Comparison of ENCODE assay signal across 15 cellular contexts in genomic region chr10:80411267-80411668, GRCh38. TPM values are rescaled to one million over a fixed set of nuclear protein-coding genes. Genes with fewer than 3 reads are reported as not detected.
A peak's percentile ranks its signal among the peaks of the same experiment; 100 is the strongest.
DNase-seq lines count a peak whose midpoint lies in the region; ATAC-seq and TF ChIP-seq lines count a peak whose summit lies in the region.
"Had no signal": no experiment of that assay in that cellular context is flagged by ENCODE, and none has a peak within 500 bp of the region (broad histone marks: within the 10 kb centered on the region; RNA-seq: fewer than 3 reads in every experiment).

No MANE protein-coding gene starts in this region.

- H4K20me1 ChIP-seq in BLaER1 treated with 17β-estradiol and CSF1 and Interleukin-3, amounts not matched to agents 10 nM and 100 nM, result peaks cover 0 to 25% (median 5%) of the 10 kb centered on the region in 11 experiments; a peak in 10 of 22 replicates

- H3K36me3 ChIP-seq in BLaER1 treated with 17β-estradiol and CSF1 and Interleukin-3, amounts not matched to agents 10 nM and 100 nM, result peaks cover 0 to 42% (median 7%) of the 10 kb centered on the region in 11 experiments; a peak in 8 of 22 replicates
- no peaks in the 10 kb centered on the region for H3K36me3 ChIP-seq in esophagus squamous epithelium
- no peaks in the 10 kb centered on the region for H3K36me3 ChIP-seq in mucosa of rectum (ENCODE audit: control insufficient read depth in 2 of 2, insufficient read depth in 2 of 2, low read length in 2 of 2)

- no peak overlapping the region for H3K9ac ChIP-seq in BLaER1 treated with 17β-estradiol and CSF1 and Interleukin-3, amounts not matched to agents 10 nM and 100 nM
- peak overlapping the region in 1 of 2 donors; percentile 5 for H3K9ac ChIP-seq in mucosa of rectum (ENCODE audit: low read depth in 1 of 2, low read length in 2 of 2)
- H3K9ac ChIP-seq: KMS-11 had no signal

- ATAC-seq in HG03378 (IDR thresholded peaks at IDR 0.05; ENCODE audit: unreplicated experiment) (no peak), HG02610 (IDR thresholded peaks at IDR 0.05; ENCODE audit: unreplicated experiment) (no peak)
- ATAC-seq: GM23338; natural killer cell treated with Interleukin-12 subunit alpha and Interleukin-12 subunit beta and Interleukin-15 and Interleukin-18, amount 100 ng/mL, for 72 hours; stimulated activated naive CD8-positive, alpha-beta T cell treated with anti-CD3 and anti-CD28 coated beads, Interleukin-15, Interleukin-2, amounts not matched to agents 100 U/mL and 50 U/mL, for 24 hours had no signal

- H3K9me3 ChIP-seq in BLaER1 treated with 17β-estradiol and CSF1 and Interleukin-3, amounts not matched to agents 10 nM and 100 nM (replicated peaks in 1 of 11), result no peaks in the 10 kb centered on the region
- H3K9me3 ChIP-seq in esophagus squamous epithelium (no peaks in the 10 kb centered on the region), mucosa of rectum (ENCODE audit: control insufficient read depth in 2 of 2, low read length in 2 of 2) (no peaks in the 10 kb centered on the region)

- 50% methylated on average over 1 of the region's 2 CpGs; no CpG with 5 or more reads in 1 of the 2 donors for whole genome bisulfite sequencing in esophagus squamous epithelium, 2 donors

- no peaks in the 10 kb centered on the region for H3K27me3 ChIP-seq in BLaER1 treated with 17β-estradiol and CSF1 and Interleukin-3, amounts not matched to agents 10 nM and 100 nM
- no peaks in the 10 kb centered on the region for H3K27me3 ChIP-seq in esophagus squamous epithelium
- no peaks in the 10 kb centered on the region for H3K27me3 ChIP-seq in mucosa of rectum (ENCODE audit: control insufficient read depth in 2 of 2, insufficient read depth in 2 of 2, low read length in 2 of 2)

- H3K27ac ChIP-seq in BLaER1 treated with 17β-estradiol and CSF1 and Interleukin-3, amounts not matched to agents 10 nM and 100 nM, result no peak overlapping the region
- H3K27ac ChIP-seq in esophagus squamous epithelium (peak overlapping the region; percentile 80 to 90 (median 84)), mucosa of rectum (ENCODE audit: low read depth in 2 of 2, low read length in 2 of 2) (peak overlapping the region; percentile 45 to 52)
- H3K27ac ChIP-seq: KMS-11 had no signal

- TF ChIP-seq CTCF in esophagus squamous epithelium (IDR thresholded peaks at IDR 0.05), result no peak

- no peak for TF ChIP-seq POLR2A in esophagus squamous epithelium (IDR thresholded peaks at IDR 0.05)

- H3K4me1 ChIP-seq in BLaER1 treated with 17β-estradiol and CSF1 and Interleukin-3, amounts not matched to agents 10 nM and 100 nM, result peaks cover 57 to 81% (median 68%) of the 10 kb centered on the region in 10 experiments
- H3K4me1 ChIP-seq in esophagus squamous epithelium (peaks cover 62 to 94% (median 72%) of the 10 kb centered on the region in 3 donors), mucosa of rectum (ENCODE audit: control insufficient read depth in 2 of 2, insufficient read depth in 2 of 2, low read length in 2 of 2) (peaks cover 50 to 54% of the 10 kb centered on the region in 2 donors)

- DNase-seq in OCI-M1 (lab: John Stamatoyannopoulos, UW), result peak; percentile 30
- no peak for DNase-seq in esophagus squamous epithelium (lab: John Stamatoyannopoulos, UW)
- DNase-seq in middle frontal gyrus (ENCODE audit: extremely low spot score, low spot score), result no peak
- no peak for DNase-seq in hepatic stellate cell (ENCODE audit: low spot score)
- DNase-seq: activated CD4-positive, alpha-beta T cell treated with anti-CD3 and anti-CD28 coated beads for 4 hours; activated effector memory CD4-positive, alpha-beta T cell treated with anti-CD3 and anti-CD28 coated beads, Interleukin-2, amount 50 U/mL, for 16 hours; NCI-H2227 treated with DMSO at 0.1 percent for 48 hours; stimulated activated naive CD8-positive, alpha-beta T cell treated with anti-CD3 and anti-CD28 coated beads, Interleukin-15, Interleukin-2, amounts not matched to agents 100 U/mL and 50 U/mL, for 24 hours had no signal

- peak overlapping the region; percentile 39 to 98 (median 90); a peak in 21 of 22 replicates for H3K4me2 ChIP-seq in BLaER1 treated with 17β-estradiol and CSF1 and Interleukin-3, amounts not matched to agents 10 nM and 100 nM
- H3K4me2 ChIP-seq: GM23338, KMS-11 had no signal

- H3K4me3 ChIP-seq in BLaER1 treated with 17β-estradiol and CSF1 and Interleukin-3, amounts not matched to agents 10 nM and 100 nM, result no peak overlapping the region
- H3K4me3 ChIP-seq in esophagus squamous epithelium (no peak overlapping the region), mucosa of rectum (ENCODE audit: low read length in 2 of 2) (no peak overlapping the region)
- H3K4me3 ChIP-seq: GM23338 had no signal

- intact Hi-C loops in esophagus squamous epithelium (cut with DNase I), result no loop called here

RNA-seq across cellular contexts. Expression of gene PRXL2A, which starts 2.9 kb away (rescaled TPM):
- 100 to 1,000 TPM in 2 of 4 donors, 10 to 100 TPM in 2; 68.0 to 185 (median 103) TPM for total RNA-seq in esophagus squamous epithelium

RNA-seq across cellular contexts. Expression of gene TSPAN14, which starts 42.8 kb away (rescaled TPM):
- 100 to 1,000 TPM in 2 of 4 donors, 10 to 100 TPM in 2; 66.4 to 118 (median 89.8) TPM for total RNA-seq in esophagus squamous epithelium

RNA-seq across cellular contexts. Expression of gene DYDC2, which starts 54.7 kb away (rescaled TPM):
- under 1 TPM in 1 of 4 donors, not detected in 3; 0.15 TPM for total RNA-seq in esophagus squamous epithelium
- total RNA-seq: natural killer cell treated with Interleukin-12 subunit alpha and Interleukin-12 subunit beta and Interleukin-15 and Interleukin-18, amount 100 ng/mL, for 72 hours had no signal

RNA-seq across cellular contexts. Expression of gene DYDC1, which starts 54.7 kb away (rescaled TPM):
- not detected for total RNA-seq in esophagus squamous epithelium
- total RNA-seq: GM23338; natural killer cell treated with Interleukin-12 subunit alpha and Interleukin-12 subunit beta and Interleukin-15 and Interleukin-18, amount 100 ng/mL, for 72 hours had no signal

Comparison
In these comparisons a context has a peak if more than half of its experiments do, and no peak if none do; other contexts are left out.
1. H3K27ac ChIP-seq: peak in esophagus squamous epithelium (4 of 4) and mucosa of rectum (2 of 2); none in BLaER1 treated with 17β-estradiol and CSF1 and Interleukin-3, amounts not matched to agents 10 nM and 100 nM (0 of 11).